8 cellular contexts compared by ENCODE assay signal in the genomic region with DNA sequence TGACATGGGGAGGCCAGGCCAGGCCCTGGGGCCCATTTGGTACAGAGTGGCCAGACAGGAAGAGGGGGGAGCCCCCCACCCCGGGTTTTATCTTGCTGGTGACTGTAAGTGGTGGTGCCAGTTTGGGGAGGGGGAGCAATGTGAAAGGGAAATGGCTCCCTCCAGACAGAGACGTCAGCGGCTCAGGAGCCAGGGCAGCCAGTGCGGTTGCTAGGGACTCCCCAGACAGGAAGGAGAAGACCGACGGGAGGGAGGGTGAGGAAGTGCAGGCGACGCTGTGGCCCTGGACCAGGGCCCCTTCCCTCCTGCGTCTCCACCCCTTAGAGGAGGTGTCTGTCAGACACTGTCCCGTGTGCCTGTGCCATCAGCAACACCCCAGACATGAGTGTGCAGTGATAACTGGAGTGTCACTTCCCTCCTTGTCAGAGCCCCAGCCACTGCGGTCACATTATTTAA. TPM values are rescaled to one million over a fixed set of nuclear protein-coding genes. Genes with fewer than 3 reads are reported as not detected.
A peak's percentile ranks its signal among the peaks of the same experiment; 100 is the strongest.
DNase-seq lines count a peak whose midpoint lies in the region; ATAC-seq and TF ChIP-seq lines count a peak whose summit lies in the region.

No MANE protein-coding gene starts in this region.

- H3K4me3 ChIP-seq in lower leg skin (ENCODE audit: low read depth, poor library complexity, severe bottlenecking), result no peak overlapping the region

- H3K4me1 Mint-ChIP-seq in T-cell, result peaks cover 16 to 35% (median 30%) of the 10 kb centered on the region in 3 donors

- H3K27ac ChIP-seq in adipose tissue (ENCODE audit: low read depth, low read length), result peak overlapping the region; percentile 40

- intact Hi-C loops in lower leg skin (cut with DNase I; ENCODE audit: low total_unique reads), result no loop called here

- H3K27me3 Mint-ChIP-seq in T-cell, result peaks cover 0 to 6% of the 10 kb centered on the region in 2 donors

- POLR2A ChIA-PET in T-cell (lab: Charles Lee), result interaction anchor here in 1 of 2 donors (1.0 to 1.3 kb wide), 2 partner anchors 15 to 43 kb away, joined by 3 to 7 read pairs; no protein-coding TSS in a partner anchor

- CTCF ChIA-PET in T-cell (lab: Charles Lee), result interaction anchor here in 1 of 2 donors (0.7 to 0.8 kb wide), 2 partner anchors 43 to 56 kb away, joined by 7 to 8 read pairs; no protein-coding TSS in a partner anchor

- peak; percentile 88 for ATAC-seq in GM18868 (IDR thresholded peaks at IDR 0.05; ENCODE audit: unreplicated experiment)
- ATAC-seq in HG03039 (IDR thresholded peaks at IDR 0.05; ENCODE audit: unreplicated experiment), result peak; percentile 64
- ATAC-seq in T-cell (replicated peaks in 1 of 4), result peak; percentile 86 to 93 (median 90)

- TF ChIP-seq POLR2A in lower leg skin (IDR thresholded peaks at IDR 0.05), result no peak

- peak overlapping the region in 2 of 3 donors; percentile 47 to 64 for H3K4me3 Mint-ChIP-seq in T-cell

- WGBS in adipose tissue, 3 donors, result 12 to 32% (median 20%) methylated on average over 9 to 11 of the region's 11 CpGs
- 40 to 45% methylated on average over 11 of the region's 11 CpGs for WGBS in lower leg skin, 2 donors

- H3K36me3 Mint-ChIP-seq in T-cell, result no peaks in the 10 kb centered on the region

- no peak for TF ChIP-seq CTCF in lower leg skin (IDR thresholded peaks at IDR 0.05)

- DNase-seq in T-cell (peak; percentile 27 to 81 (median 63)), lower leg skin (ENCODE audit: low spot score in 2 of 2) (peak; percentile 22 to 80), T1000 (lab: John Stamatoyannopoulos, UW) (no peak), glomerular visceral epithelial cell (ENCODE audit: extremely low spot score) (no peak)
- DNase-seq in stimulated activated CD8-positive, alpha-beta memory T cell treated with anti-CD3 and anti-CD28 coated beads, Interleukin-15, amount 100 ng/mL, for 4 hours (ENCODE audit: low read depth in 2 of 2), result peak; percentile 14 to 36

- H3K9me3 Mint-ChIP-seq in T-cell, result no peaks in the 10 kb centered on the region

- peak overlapping the region; percentile 85 to 88 for H3K27ac Mint-ChIP-seq in T-cell

RNA-seq across cellular contexts. Expression of gene VASH1, which starts 7.0 kb away (rescaled TPM):
- total RNA-seq in T-cell (10 to 100 TPM in 3 of 5 donors, 1 to 10 TPM in 2; 3.8 to 14.9 (median 10.3) TPM), lower leg skin (1 to 10 TPM in 3 of 4 donors, under 1 TPM in 1; 0.86 to 6.9 (median 1.3) TPM)
- polyA plus RNA-seq in adipose tissue, result 10 to 100 TPM in 1 of 3 donors, 1 to 10 TPM in 2; 2.1 to 24.5 (median 8.7) TPM

RNA-seq across cellular contexts. Expression of gene ANGEL1, which starts 44.5 kb away (rescaled TPM):
- total RNA-seq in T-cell (10 to 100 TPM; 15.4 to 33.7 (median 28.3) TPM), lower leg skin (10 to 100 TPM in 2 of 4 donors, 1 to 10 TPM in 2; 5.7 to 15.3 (median 11.5) TPM)
- polyA plus RNA-seq in adipose tissue, result 10 to 100 TPM in 1 of 3 donors, 1 to 10 TPM in 2; 4.3 to 22.5 (median 6.9) TPM

RNA-seq across cellular contexts. Expression of gene LRRC74A, which starts 58.0 kb away (rescaled TPM):
- not detected for total RNA-seq in T-cell
- polyA plus RNA-seq in adipose tissue, result not detected
- total RNA-seq in lower leg skin, result not detected

Comparison
In these comparisons a context has a peak if more than half of its experiments do, and no peak if none do; other contexts are left out.
1. DNase-seq: peak in T-cell (34 of 34), lower leg skin (2 of 2) and stimulated activated CD8-positive, alpha-beta memory T cell treated with anti-CD3 and anti-CD28 coated beads, Interleukin-15, amount 100 ng/mL, for 4 hours (2 of 2); none in T1000 (single experiment) and glomerular visceral epithelial cell (single experiment).
2. Peak in every context shown above with its lines, with median percentiles within 50 percentile points of each other: ATAC-seq.